In the genomic region with DNA sequence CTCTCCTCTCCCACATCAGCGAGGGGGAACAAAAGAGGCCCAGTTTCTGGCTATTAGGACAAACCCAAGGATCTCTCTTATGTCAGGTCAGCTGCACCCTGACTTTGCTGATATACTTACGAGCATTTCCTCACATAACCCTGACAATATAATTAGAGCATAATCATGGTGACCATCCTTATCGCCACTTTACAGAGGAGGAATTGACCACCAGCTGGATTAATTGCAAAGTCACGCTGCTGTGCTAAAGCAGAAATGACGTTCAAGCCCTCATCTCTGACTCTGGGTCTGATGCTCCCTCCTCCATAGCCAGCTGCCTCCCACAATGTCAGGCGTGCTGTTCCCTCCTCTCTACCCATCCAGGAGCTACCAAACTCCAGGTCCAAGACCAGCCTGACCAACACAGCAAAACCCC, we compare ENCODE assay signal across 1 cellular context.
TF ChIP-seq lines count a peak whose summit lies in the region.

No MANE protein-coding gene starts in this region.

TF ChIP-seq in K562, 482 proteins besides CTCF, POLR2A, EP300 and RAD21 (continued from another document and continues in another):
- TF ChIP-seq, protein P1, sequence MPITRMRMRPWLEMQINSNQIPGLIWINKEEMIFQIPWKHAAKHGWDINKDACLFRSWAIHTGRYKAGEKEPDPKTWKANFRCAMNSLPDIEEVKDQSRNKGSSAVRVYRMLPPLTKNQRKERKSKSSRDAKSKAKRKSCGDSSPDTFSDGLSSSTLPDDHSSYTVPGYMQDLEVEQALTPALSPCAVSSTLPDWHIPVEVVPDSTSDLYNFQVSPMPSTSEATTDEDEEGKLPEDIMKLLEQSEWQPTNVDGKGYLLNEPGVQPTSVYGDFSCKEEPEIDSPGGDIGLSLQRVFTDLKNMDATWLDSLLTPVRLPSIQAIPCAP (CRISPR knock-in tag; IDR thresholded peaks at IDR 0.05; ENCODE audit: borderline replicate concordance), result no peak
- no peak for TF ChIP-seq ZNF586 (CRISPR knock-in tag; conservative IDR thresholded peaks at IDR 0.05)
- no peak for TF ChIP-seq SMARCA5 (IDR thresholded peaks at IDR 0.05)
- no peak for TF ChIP-seq DIDO1 (tag; IDR thresholded peaks at IDR 0.05; ENCODE audit: low read depth)
- TF ChIP-seq BMI1 (IDR thresholded peaks at IDR 0.05; ENCODE audit: low read length), result no peak
- TF ChIP-seq NR4A1 (CRISPR knock-in tag; IDR thresholded peaks at IDR 0.05), result no peak
- TF ChIP-seq NR4A1 (tag; IDR thresholded peaks at IDR 0.05), result no peak
- TF ChIP-seq, protein P2, sequence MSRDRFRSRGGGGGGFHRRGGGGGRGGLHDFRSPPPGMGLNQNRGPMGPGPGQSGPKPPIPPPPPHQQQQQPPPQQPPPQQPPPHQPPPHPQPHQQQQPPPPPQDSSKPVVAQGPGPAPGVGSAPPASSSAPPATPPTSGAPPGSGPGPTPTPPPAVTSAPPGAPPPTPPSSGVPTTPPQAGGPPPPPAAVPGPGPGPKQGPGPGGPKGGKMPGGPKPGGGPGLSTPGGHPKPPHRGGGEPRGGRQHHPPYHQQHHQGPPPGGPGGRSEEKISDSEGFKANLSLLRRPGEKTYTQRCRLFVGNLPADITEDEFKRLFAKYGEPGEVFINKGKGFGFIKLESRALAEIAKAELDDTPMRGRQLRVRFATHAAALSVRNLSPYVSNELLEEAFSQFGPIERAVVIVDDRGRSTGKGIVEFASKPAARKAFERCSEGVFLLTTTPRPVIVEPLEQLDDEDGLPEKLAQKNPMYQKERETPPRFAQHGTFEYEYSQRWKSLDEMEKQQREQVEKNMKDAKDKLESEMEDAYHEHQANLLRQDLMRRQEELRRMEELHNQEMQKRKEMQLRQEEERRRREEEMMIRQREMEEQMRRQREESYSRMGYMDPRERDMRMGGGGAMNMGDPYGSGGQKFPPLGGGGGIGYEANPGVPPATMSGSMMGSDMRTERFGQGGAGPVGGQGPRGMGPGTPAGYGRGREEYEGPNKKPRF (IDR thresholded peaks at IDR 0.05; ENCODE audit: low read depth, low read length), result no peak
- no peak for TF ChIP-seq ZNF551 (CRISPR knock-in tag; IDR thresholded peaks at IDR 0.05)
- TF ChIP-seq, protein P3, sequence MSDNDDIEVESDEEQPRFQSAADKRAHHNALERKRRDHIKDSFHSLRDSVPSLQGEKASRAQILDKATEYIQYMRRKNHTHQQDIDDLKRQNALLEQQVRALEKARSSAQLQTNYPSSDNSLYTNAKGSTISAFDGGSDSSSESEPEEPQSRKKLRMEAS (CRISPR knock-in tag; IDR thresholded peaks at IDR 0.05), result no peak
- TF ChIP-seq GABPB2 (CRISPR knock-in tag; conservative IDR thresholded peaks at IDR 0.05), result no peak
- TF ChIP-seq ZNF133 (CRISPR knock-in tag; IDR thresholded peaks at IDR 0.05), result no peak
- no peak for TF ChIP-seq GATAD2A (IDR thresholded peaks at IDR 0.05)
- no peak for TF ChIP-seq HIVEP1 (CRISPR knock-in tag; IDR thresholded peaks at IDR 0.05)
- no peak for TF ChIP-seq ZNF764 (CRISPR knock-in tag; IDR thresholded peaks at IDR 0.05; ENCODE audit: low read depth)
- TF ChIP-seq, protein P4, sequence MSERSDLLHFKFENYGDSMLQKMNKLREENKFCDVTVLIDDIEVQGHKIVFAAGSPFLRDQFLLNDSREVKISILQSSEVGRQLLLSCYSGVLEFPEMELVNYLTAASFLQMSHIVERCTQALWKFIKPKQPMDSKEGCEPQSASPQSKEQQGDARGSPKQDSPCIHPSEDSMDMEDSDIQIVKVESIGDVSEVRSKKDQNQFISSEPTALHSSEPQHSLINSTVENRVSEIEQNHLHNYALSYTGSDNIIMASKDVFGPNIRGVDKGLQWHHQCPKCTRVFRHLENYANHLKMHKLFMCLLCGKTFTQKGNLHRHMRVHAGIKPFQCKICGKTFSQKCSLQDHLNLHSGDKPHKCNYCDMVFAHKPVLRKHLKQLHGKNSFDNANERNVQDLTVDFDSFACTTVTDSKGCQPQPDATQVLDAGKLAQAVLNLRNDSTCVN (CRISPR knock-in tag; IDR thresholded peaks at IDR 0.05), result no peak
- TF ChIP-seq TFAP4 (CRISPR knock-in tag; IDR thresholded peaks at IDR 0.05; ENCODE audit: borderline replicate concordance), result peak; percentile 96
- TF ChIP-seq, protein P5, sequence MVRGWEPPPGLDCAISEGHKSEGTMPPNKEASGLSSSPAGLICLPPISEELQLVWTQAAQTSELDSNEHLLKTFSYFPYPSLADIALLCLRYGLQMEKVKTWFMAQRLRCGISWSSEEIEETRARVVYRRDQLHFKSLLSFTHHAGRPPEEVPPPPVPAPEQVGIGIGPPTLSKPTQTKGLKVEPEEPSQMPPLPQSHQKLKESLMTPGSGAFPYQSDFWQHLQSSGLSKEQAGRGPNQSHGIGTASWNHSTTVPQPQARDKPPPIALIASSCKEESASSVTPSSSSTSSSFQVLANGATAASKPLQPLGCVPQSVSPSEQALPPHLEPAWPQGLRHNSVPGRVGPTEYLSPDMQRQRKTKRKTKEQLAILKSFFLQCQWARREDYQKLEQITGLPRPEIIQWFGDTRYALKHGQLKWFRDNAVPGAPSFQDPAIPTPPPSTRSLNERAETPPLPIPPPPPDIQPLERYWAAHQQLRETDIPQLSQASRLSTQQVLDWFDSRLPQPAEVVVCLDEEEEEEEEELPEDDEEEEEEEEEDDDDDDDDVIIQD (CRISPR knock-in tag; IDR thresholded peaks at IDR 0.05), result no peak
- TF ChIP-seq ILF3 (IDR thresholded peaks at IDR 0.05; ENCODE audit: borderline replicate concordance), result no peak
- TF ChIP-seq TAL1 (IDR thresholded peaks at IDR 0.05), result peak; percentile 90
- TF ChIP-seq PHB (CRISPR knock-in tag; IDR thresholded peaks at IDR 0.05), result no peak
- 0 out of 2 replicates have a peak, but pooled peaks have one; percentile 16 for TF ChIP-seq LCOR (CRISPR knock-in tag; IDR thresholded peaks at IDR 0.05)
- TF ChIP-seq RFX5 (IDR thresholded peaks at IDR 0.05; ENCODE audit: low read depth, low read length), result no peak
- no peak for TF ChIP-seq HNRNPL (IDR thresholded peaks at IDR 0.05; ENCODE audit: low read depth, low read length)
- no peak for TF ChIP-seq PTTG1 (tag; IDR thresholded peaks at IDR 0.05; ENCODE audit: low read depth)
- no peak for TF ChIP-seq ZNF785 (CRISPR knock-in tag; IDR thresholded peaks at IDR 0.05)
- TF ChIP-seq HEY1 (CRISPR knock-in tag; IDR thresholded peaks at IDR 0.05; ENCODE audit: borderline replicate concordance), result no peak
- no peak for TF ChIP-seq ZNF584 (CRISPR knock-in tag; IDR thresholded peaks at IDR 0.05; ENCODE audit: low read depth)
- no peak for TF ChIP-seq ZNF282 (CRISPR knock-in tag; IDR thresholded peaks at IDR 0.05)
- TF ChIP-seq, protein P6, sequence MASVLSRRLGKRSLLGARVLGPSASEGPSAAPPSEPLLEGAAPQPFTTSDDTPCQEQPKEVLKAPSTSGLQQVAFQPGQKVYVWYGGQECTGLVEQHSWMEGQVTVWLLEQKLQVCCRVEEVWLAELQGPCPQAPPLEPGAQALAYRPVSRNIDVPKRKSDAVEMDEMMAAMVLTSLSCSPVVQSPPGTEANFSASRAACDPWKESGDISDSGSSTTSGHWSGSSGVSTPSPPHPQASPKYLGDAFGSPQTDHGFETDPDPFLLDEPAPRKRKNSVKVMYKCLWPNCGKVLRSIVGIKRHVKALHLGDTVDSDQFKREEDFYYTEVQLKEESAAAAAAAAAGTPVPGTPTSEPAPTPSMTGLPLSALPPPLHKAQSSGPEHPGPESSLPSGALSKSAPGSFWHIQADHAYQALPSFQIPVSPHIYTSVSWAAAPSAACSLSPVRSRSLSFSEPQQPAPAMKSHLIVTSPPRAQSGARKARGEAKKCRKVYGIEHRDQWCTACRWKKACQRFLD (CRISPR knock-in tag; IDR thresholded peaks at IDR 0.05), result no peak; the same call in 1 of the 2 replicates
- peak; percentile 45; the same call in 1 of the 2 replicates for TF ChIP-seq MBD2 (IDR thresholded peaks at IDR 0.05; ENCODE audit: borderline replicate concordance, low read depth)
- no peak for TF ChIP-seq AFF4 (CRISPR knock-in tag; IDR thresholded peaks at IDR 0.05)
- 0 out of 2 replicates have a peak, but pooled peaks have one; percentile 48 for TF ChIP-seq ZNF197 (CRISPR knock-in tag; IDR thresholded peaks at IDR 0.05; ENCODE audit: low read depth)
- peak; percentile 92 for TF ChIP-seq NCOA1 (IDR thresholded peaks at IDR 0.05; ENCODE audit: low read depth)
- no peak for TF ChIP-seq ZNF277 (CRISPR knock-in tag; IDR thresholded peaks at IDR 0.05; ENCODE audit: borderline replicate concordance)
- no peak for TF ChIP-seq XRCC5 (IDR thresholded peaks at IDR 0.05; ENCODE audit: low read depth, low read length)
- TF ChIP-seq ARHGAP35 (IDR thresholded peaks at IDR 0.05; ENCODE audit: partially characterized antibody), result no peak
- TF ChIP-seq ZNF830 (CRISPR knock-in tag; IDR thresholded peaks at IDR 0.05), result no peak
- TF ChIP-seq, protein P7, sequence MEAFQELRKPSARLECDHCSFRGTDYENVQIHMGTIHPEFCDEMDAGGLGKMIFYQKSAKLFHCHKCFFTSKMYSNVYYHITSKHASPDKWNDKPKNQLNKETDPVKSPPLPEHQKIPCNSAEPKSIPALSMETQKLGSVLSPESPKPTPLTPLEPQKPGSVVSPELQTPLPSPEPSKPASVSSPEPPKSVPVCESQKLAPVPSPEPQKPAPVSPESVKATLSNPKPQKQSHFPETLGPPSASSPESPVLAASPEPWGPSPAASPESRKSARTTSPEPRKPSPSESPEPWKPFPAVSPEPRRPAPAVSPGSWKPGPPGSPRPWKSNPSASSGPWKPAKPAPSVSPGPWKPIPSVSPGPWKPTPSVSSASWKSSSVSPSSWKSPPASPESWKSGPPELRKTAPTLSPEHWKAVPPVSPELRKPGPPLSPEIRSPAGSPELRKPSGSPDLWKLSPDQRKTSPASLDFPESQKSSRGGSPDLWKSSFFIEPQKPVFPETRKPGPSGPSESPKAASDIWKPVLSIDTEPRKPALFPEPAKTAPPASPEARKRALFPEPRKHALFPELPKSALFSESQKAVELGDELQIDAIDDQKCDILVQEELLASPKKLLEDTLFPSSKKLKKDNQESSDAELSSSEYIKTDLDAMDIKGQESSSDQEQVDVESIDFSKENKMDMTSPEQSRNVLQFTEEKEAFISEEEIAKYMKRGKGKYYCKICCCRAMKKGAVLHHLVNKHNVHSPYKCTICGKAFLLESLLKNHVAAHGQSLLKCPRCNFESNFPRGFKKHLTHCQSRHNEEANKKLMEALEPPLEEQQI (IDR thresholded peaks at IDR 0.05), result peak; percentile 27; the same call in 1 of the 2 replicates
- no peak for TF ChIP-seq TOE1 (IDR thresholded peaks at IDR 0.05; ENCODE audit: borderline replicate concordance)
- no peak for TF ChIP-seq TOE1 (CRISPR knock-in tag; IDR thresholded peaks at IDR 0.05; ENCODE audit: borderline replicate concordance, low read depth)
- TF ChIP-seq SMARCA4 (IDR thresholded peaks at IDR 0.05), result peak; percentile 90
- no peak for TF ChIP-seq ZBTB49 (CRISPR knock-in tag; IDR thresholded peaks at IDR 0.05; ENCODE audit: borderline replicate concordance)
- no peak for TF ChIP-seq CBX3 (IDR thresholded peaks at IDR 0.05; ENCODE audit: borderline replicate concordance in 1 of 2, low read length in 2 of 2)
- TF ChIP-seq RB1 (IDR thresholded peaks at IDR 0.05; ENCODE audit: low read depth), result no peak
- no peak for TF ChIP-seq ZNF668 (CRISPR knock-in tag; IDR thresholded peaks at IDR 0.05)
- TF ChIP-seq IRF2 (CRISPR knock-in tag; IDR thresholded peaks at IDR 0.05), result no peak
